ENCODE assay signal across 16 cellular contexts in genomic region chr1:231836227-231836893, GRCh38.
"Had no signal": no experiment of that assay in that cellular context is flagged by ENCODE, and none has a peak within 500 bp of the region (broad histone marks: within the 10 kb centered on the region; RNA-seq: fewer than 3 reads in every experiment).

No MANE protein-coding gene starts in this region.

- H3K4me3 ChIP-seq: breast epithelium, esophagus muscularis mucosa, lower lobe of right lung, neural progenitor cell, psoas muscle had no signal

- H3K36me3 ChIP-seq: breast epithelium, lower lobe of right lung, neural progenitor cell had no signal

- ATAC-seq: activated CD4-positive, CD25-positive, alpha-beta regulatory T cell treated with anti-CD3 and anti-CD28 coated beads, Interleukin-2, amount 50 U/mL, for 24 hours; lower lobe of right lung; psoas muscle; stimulated activated effector memory CD8-positive, alpha-beta T cell treated with anti-CD3 and anti-CD28 coated beads, Interleukin-12 subunit alpha, Interleukin-12 subunit beta, amount 100 ng/mL, for 72 hours had no signal

- H3K4me1 ChIP-seq: breast epithelium, lower lobe of right lung, neural progenitor cell, psoas muscle had no signal

- H3K4me3 Mint-ChIP-seq: neural progenitor cell; stimulated activated effector memory CD8-positive, alpha-beta T cell treated with anti-CD3 and anti-CD28 coated beads, Interleukin-12 subunit alpha, Interleukin-12 subunit beta, amount 100 ng/mL, for 72 hours had no signal

- H3K27me3 ChIP-seq: breast epithelium, esophagus muscularis mucosa, neural progenitor cell had no signal

- H3K36me3 Mint-ChIP-seq: neural progenitor cell; stimulated activated effector memory CD8-positive, alpha-beta T cell treated with anti-CD3 and anti-CD28 coated beads, Interleukin-12 subunit alpha, Interleukin-12 subunit beta, amount 100 ng/mL, for 72 hours had no signal

- H3K27ac Mint-ChIP-seq: neural progenitor cell; stimulated activated effector memory CD8-positive, alpha-beta T cell treated with anti-CD3 and anti-CD28 coated beads, Interleukin-12 subunit alpha, Interleukin-12 subunit beta, amount 100 ng/mL, for 72 hours had no signal

- H3K9me3 ChIP-seq: breast epithelium, esophagus muscularis mucosa, lower lobe of right lung, psoas muscle had no signal

- H3K9me3 Mint-ChIP-seq: neural progenitor cell; stimulated activated effector memory CD8-positive, alpha-beta T cell treated with anti-CD3 and anti-CD28 coated beads, Interleukin-12 subunit alpha, Interleukin-12 subunit beta, amount 100 ng/mL, for 72 hours had no signal

- H3K4me1 Mint-ChIP-seq: stimulated activated effector memory CD8-positive, alpha-beta T cell treated with anti-CD3 and anti-CD28 coated beads, Interleukin-12 subunit alpha, Interleukin-12 subunit beta, amount 100 ng/mL, for 72 hours had no signal

- DNase-seq: activated CD4-positive, alpha-beta T cell treated with anti-CD3 and anti-CD28 coated beads, Interleukin-2, amount 50 U/mL, for 1 hour; activated naive CD4-positive, alpha-beta T cell treated with Interleukin-2 at 50 U/mL for 16 hours; activated T-cell treated with anti-CD3 and anti-CD28 coated beads for 4 hours; anterior cingulate cortex; hypothalamus; kidney glomerular epithelial cell; lower lobe of right lung; midbrain; psoas muscle; stimulated activated CD4-positive, alpha-beta T cell treated with anti-CD3 and anti-CD28 coated beads, Interleukin-12 subunit alpha, Interleukin-12 subunit beta, amount 100 ng/mL, for 4 hours; stimulated activated CD4-positive, alpha-beta T cell treated with anti-CD3 and anti-CD28 coated beads, Interleukin-2, amount 100 ng/mL, for 24 hours had no signal

- H3K27ac ChIP-seq: breast epithelium, esophagus muscularis mucosa, lower lobe of right lung, neural progenitor cell, psoas muscle had no signal
